ENCODE assay signal across 21 cellular contexts in the genomic region with DNA sequence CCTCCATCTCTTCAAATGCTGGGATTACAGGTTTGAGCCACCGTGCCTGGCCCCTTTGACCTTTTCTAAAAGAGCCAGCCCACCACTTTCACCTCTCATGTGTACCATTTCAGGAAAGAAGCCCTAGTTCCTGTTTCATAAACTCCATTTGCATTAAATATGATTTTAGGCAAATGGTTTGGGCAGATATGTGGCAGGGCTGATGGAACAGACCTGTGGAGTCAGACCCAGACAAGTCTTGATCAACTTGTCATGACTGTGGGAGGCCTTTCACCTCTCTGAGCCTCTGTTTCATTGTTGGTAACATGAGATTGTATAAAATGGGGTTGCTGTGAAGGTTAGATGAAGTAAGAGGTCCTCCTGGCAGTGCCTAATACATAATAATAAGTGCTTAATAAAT. TPM values are rescaled to one million over a fixed set of nuclear protein-coding genes. Genes with fewer than 3 reads are reported as not detected.
DNase-seq lines count a peak whose midpoint lies in the region; ATAC-seq, FAIRE-seq and TF ChIP-seq lines count a peak whose summit lies in the region.
"Had no signal": no experiment of that assay in that cellular context is flagged by ENCODE, and none has a peak within 500 bp of the region (broad histone marks: within the 10 kb centered on the region; RNA-seq: fewer than 3 reads in every experiment).

No MANE protein-coding gene starts in this region.

- H3K27ac ChIP-seq in breast epithelium = no peak overlapping the region
- H3K27ac ChIP-seq in OCI-LY1 (ENCODE audit: low read depth, low read length, poor library complexity, severe bottlenecking) = peak overlapping the region; percentile 28
- no peak overlapping the region for H3K27ac ChIP-seq in endodermal cell (ENCODE audit: low read depth, low read length)
- H3K27ac ChIP-seq in Peyer's patch = no peak overlapping the region
- H3K27ac ChIP-seq: PC-9, SJCRH30 had no signal

- H2AFZ ChIP-seq in OCI-LY1 (ENCODE audit: low read length) = no peak overlapping the region
- H2AFZ ChIP-seq: PC-9 had no signal

- no peaks in the 10 kb centered on the region for H3K9me3 ChIP-seq in breast epithelium
- no peaks in the 10 kb centered on the region for H3K9me3 ChIP-seq in OCI-LY1 (ENCODE audit: low read length)
- no peaks in the 10 kb centered on the region for H3K9me3 ChIP-seq in endodermal cell (ENCODE audit: control insufficient read depth, low read length)
- H3K9me3 ChIP-seq in Peyer's patch = no peaks in the 10 kb centered on the region
- H3K9me3 ChIP-seq: BE2C, MG63, SJCRH30 had no signal

- H3K4me1 ChIP-seq in breast epithelium (peaks cover 0 to 3% of the 10 kb centered on the region in 2 donors), OCI-LY1 (ENCODE audit: insufficient read depth, low read length, severe bottlenecking) (peaks cover 54% of the 10 kb centered on the region), endodermal cell (ENCODE audit: control insufficient read depth, insufficient read depth, low read length) (no peaks in the 10 kb centered on the region), Peyer's patch (peaks cover 0 to 7% (median 0%) of the 10 kb centered on the region in 4 donors)
- H3K4me1 ChIP-seq: BE2C had no signal

- POLR2A ChIA-PET in MCF 10A (lab: Yijun Ruan, JAX) = no interaction called here

- no peaks in the 10 kb centered on the region for H3K4me1 Mint-ChIP-seq in MCF 10A (ENCODE audit: insufficient read depth, unreplicated experiment)
- H3K4me1 Mint-ChIP-seq in endodermal cell = peaks cover 12% of the 10 kb centered on the region

- BruUV-seq in MCF 10A (replicated peaks; lab: Mats Ljungman, UMichigan) = no TSS peak

- H3K4me3 Mint-ChIP-seq in MCF 10A (ENCODE audit: unreplicated experiment) (no peak overlapping the region), endodermal cell (no peak overlapping the region)
- H3K4me3 Mint-ChIP-seq: CD4-positive, CD25-positive, alpha-beta regulatory T cell had no signal

- H3K9ac ChIP-seq in OCI-LY1 (ENCODE audit: low read length) = no peak overlapping the region
- no peak overlapping the region for H3K9ac ChIP-seq in endodermal cell (ENCODE audit: extremely low read depth, low read length, poor library complexity, severe bottlenecking)

- no peaks in the 10 kb centered on the region for H3K9me3 Mint-ChIP-seq in MCF 10A (ENCODE audit: unreplicated experiment)
- peaks cover 2% of the 10 kb centered on the region for H3K9me3 Mint-ChIP-seq in endodermal cell
- H3K9me3 Mint-ChIP-seq: CD4-positive, CD25-positive, alpha-beta regulatory T cell had no signal

- H3F3A ChIP-seq in OCI-LY1 (ENCODE audit: insufficient read depth, low read length) = no peaks in the 10 kb centered on the region

- H3K4me3 ChIP-seq in breast epithelium = no peak overlapping the region
- H3K4me3 ChIP-seq in OCI-LY1 (ENCODE audit: low read depth, low read length, poor library complexity, severe bottlenecking) = no peak overlapping the region
- H3K4me3 ChIP-seq in endodermal cell (ENCODE audit: low read length) = peak overlapping the region; percentile 94
- H3K4me3 ChIP-seq in Peyer's patch = no peak overlapping the region
- H3K4me3 ChIP-seq: MG63, PC-9, SJCRH30 had no signal

- peak overlapping the region; percentile 31 for H3K27ac Mint-ChIP-seq in MCF 10A (ENCODE audit: low read depth, unreplicated experiment)
- no peak overlapping the region for H3K27ac Mint-ChIP-seq in endodermal cell

- H3K27me3 Mint-ChIP-seq in MCF 10A (ENCODE audit: insufficient read depth, unreplicated experiment) (no peaks in the 10 kb centered on the region), endodermal cell (ENCODE audit: insufficient read depth) (peaks cover 8% of the 10 kb centered on the region)

- peak overlapping the region; percentile 39; the same call in 1 of the 2 replicates for H3K4me2 ChIP-seq in OCI-LY1 (ENCODE audit: low read length)
- H3K4me2 ChIP-seq: PC-9 had no signal

- no peaks in the 10 kb centered on the region for H3K79me2 ChIP-seq in OCI-LY1 (ENCODE audit: insufficient read depth, low read length)

- H3K27me3 ChIP-seq in breast epithelium (no peaks in the 10 kb centered on the region), OCI-LY1 (ENCODE audit: insufficient read depth, low read length) (no peaks in the 10 kb centered on the region), endodermal cell (ENCODE audit: control insufficient read depth, insufficient read depth, low read length, poor library complexity, severe bottlenecking) (no peaks in the 10 kb centered on the region), Peyer's patch (no peaks in the 10 kb centered on the region)
- H3K27me3 ChIP-seq: MG63, SJCRH30 had no signal

- TF ChIP-seq CTCF in MCF 10A (IDR thresholded peaks at IDR 0.05; ENCODE audit: unreplicated experiment) = no peak
- TF ChIP-seq CTCF in breast epithelium (IDR thresholded peaks at IDR 0.05) = no peak
- no peak for TF ChIP-seq CTCF in OCI-LY1 (IDR thresholded peaks at IDR 0.05; ENCODE audit: low read length)
- no peak for TF ChIP-seq CTCF in endodermal cell (conservative IDR thresholded peaks at IDR 0.05)
- no peak for TF ChIP-seq CTCF in Peyer's patch (IDR thresholded peaks at IDR 0.05)

- intact Hi-C loops in MCF 10A (cut with micrococcal nuclease) (loop anchor here (10.0 kb wide), 1 partner anchor 1040 kb away; no protein-coding TSS in a partner anchor), breast epithelium (cut with DNase I; ENCODE audit: low total_unique reads) (no loop called here)

- H3K9me2 ChIP-seq in OCI-LY1 (ENCODE audit: low read depth, low read length) = no peaks in the 10 kb centered on the region

- H3K36me3 ChIP-seq in breast epithelium (no peaks in the 10 kb centered on the region), OCI-LY1 (ENCODE audit: insufficient read depth, low read length) (no peaks in the 10 kb centered on the region), endodermal cell (ENCODE audit: control insufficient read depth, insufficient read depth, low read length) (peaks cover 5% of the 10 kb centered on the region), Peyer's patch (no peaks in the 10 kb centered on the region)
- H3K36me3 ChIP-seq: BE2C, MG63, SJCRH30 had no signal

- DNase-seq in MCF 10A (ENCODE audit: unreplicated experiment) (no peak), breast epithelium (ENCODE audit: low spot score in 2 of 2) (no peak), endodermal cell (peak; percentile 37), urothelium cell line (ENCODE audit: low spot score) (no peak), Peyer's patch (no peak)
- no peak for DNase-seq in stimulated activated CD4-positive, alpha-beta T cell treated with anti-CD3 and anti-CD28 coated beads, Interleukin-15, amount 100 ng/mL, for 24 hours
- DNase-seq: BE2C; CD4-positive, CD25-positive, alpha-beta regulatory T cell; COR-L47; DMS 273 treated with DMSO at 0.1 percent for 48 hours; DND-41; IMR-90; MG63; NCI-H1105; NCI-H1694; NCI-H510A; NCI-H82; PC-9; SJCRH30 had no signal

- TF ChIP-seq POLR2A in breast epithelium (IDR thresholded peaks at IDR 0.05) = no peak
- no peak for TF ChIP-seq POLR2A in Peyer's patch (IDR thresholded peaks at IDR 0.05)

- ATAC-seq in HG03095 (IDR thresholded peaks at IDR 0.05; ENCODE audit: unreplicated experiment) = no peak

- peak; percentile 61 for FAIRE-seq in urothelium cell line (lab: Jason Lieb, UNC)

- no peaks in the 10 kb centered on the region for H4K20me1 ChIP-seq in OCI-LY1 (ENCODE audit: insufficient read depth, low read length)

- no peaks in the 10 kb centered on the region for H3K36me3 Mint-ChIP-seq in MCF 10A (ENCODE audit: insufficient read depth, unreplicated experiment)
- peaks cover 6% of the 10 kb centered on the region for H3K36me3 Mint-ChIP-seq in endodermal cell (ENCODE audit: low read depth)
- H3K36me3 Mint-ChIP-seq: CD4-positive, CD25-positive, alpha-beta regulatory T cell had no signal

- 89% methylated on average over 1 of the region's 1 CpG; no CpG with 5 or more reads in 1 of the 2 experiments for WGBS in endodermal cell (ENCODE audit: insufficient coverage in 1 of 2, insufficient read length in 1 of 2), 2 experiments

- CTCF ChIA-PET in MCF 10A (lab: Yijun Ruan, JAX) = interaction anchor here (0.6 kb wide), 2 partner anchors 37 to 183 kb away, joined by 5 to 6 read pairs; no protein-coding TSS in a partner anchor

RNA-seq across cellular contexts. Expression of gene MAP3K9, which starts 5.2 kb away (rescaled TPM):
- total RNA-seq in MCF 10A (2022) (17.2 and 18.6 TPM in 2 replicates), breast epithelium (1 to 10 TPM in 2 of 3 donors, under 1 TPM in 1; 0.16 to 6.3 (median 3.3) TPM), endodermal cell (10 to 100 TPM; 34.1 to 38.5 TPM), Peyer's patch (10 to 100 TPM in 3 of 4 donors, 1 to 10 TPM in 1; 8.6 to 14.0 (median 12.0) TPM)
- polyA plus RNA-seq in endodermal cell (2013, experiment 1 of 2) = 7.3 TPM
- polyA plus RNA-seq in endodermal cell (2013, experiment 2 of 2) = 7.6 TPM
